15 cellular contexts compared by ENCODE assay signal in genomic region chr9:92973700-92974099, GRCh38. TPM values are rescaled to one million over a fixed set of nuclear protein-coding genes. Genes with fewer than 3 reads are reported as not detected.
DNase-seq lines count a peak whose midpoint lies in the region; ATAC-seq and TF ChIP-seq lines count a peak whose summit lies in the region.
"Had no signal": no experiment of that assay in that cellular context is flagged by ENCODE, and none has a peak within 500 bp of the region (broad histone marks: within the 10 kb centered on the region; RNA-seq: fewer than 3 reads in every experiment).

No MANE protein-coding gene starts in this region.

- peak; percentile 14 for DNase-seq in activated T-cell treated with anti-CD3 and anti-CD28 coated beads, Interleukin-2, amount 50 U/mL, for 48 hours
- DNase-seq in activated T-cell treated with anti-CD3 and anti-CD28 coated beads, Interleukin-2, amount 50 U/mL, for 4 hours = no peak
- DNase-seq in T-helper 17 cell (no peak), hepatocyte (ENCODE audit: low spot score) (no peak)
- no peak for DNase-seq in stimulated activated effector memory CD8-positive, alpha-beta T cell treated with anti-CD3 and anti-CD28 coated beads, Interleukin-12 subunit alpha, Interleukin-12 subunit beta, amount 100 ng/mL, for 72 hours (ENCODE audit: low spot score in 2 of 2)
- DNase-seq in activated effector memory CD4-positive, alpha-beta T cell treated with Interleukin-2 at 50 U/mL for 16 hours = no peak
- DNase-seq: ACHN; dorsolateral prefrontal cortex; hippocampal formation; KG1; left cardiac atrium; NCI-H446; stimulated activated naive CD4-positive, alpha-beta T cell treated with Interleukin-2 at 50 U/mL for 16 hours had no signal

- peaks cover 21% of the 10 kb centered on the region for H3K36me3 Mint-ChIP-seq in activated T-cell treated with anti-CD3 and anti-CD28 coated beads, Interleukin-2, amount 50 U/mL, for 4 hours (ENCODE audit: insufficient read depth)
- H3K36me3 Mint-ChIP-seq in T-helper 17 cell (ENCODE audit: low read depth) = peaks cover 9% of the 10 kb centered on the region
- peaks cover 82% of the 10 kb centered on the region for H3K36me3 Mint-ChIP-seq in stimulated activated effector memory CD8-positive, alpha-beta T cell treated with anti-CD3 and anti-CD28 coated beads, Interleukin-12 subunit alpha, Interleukin-12 subunit beta, amount 100 ng/mL, for 72 hours

- no peak for ATAC-seq in activated T-cell treated with anti-CD3 and anti-CD28 coated beads, Interleukin-2, amount 50 U/mL, for 4 hours
- ATAC-seq in T-helper 17 cell = no peak
- ATAC-seq in stimulated activated effector memory CD8-positive, alpha-beta T cell treated with anti-CD3 and anti-CD28 coated beads, Interleukin-12 subunit alpha, Interleukin-12 subunit beta, amount 100 ng/mL, for 72 hours = no peak
- no peak for ATAC-seq in GM21825 (IDR thresholded peaks at IDR 0.05; ENCODE audit: unreplicated experiment)
- ATAC-seq in HG02571 (IDR thresholded peaks at IDR 0.05; ENCODE audit: unreplicated experiment) = no peak

- H3K79me2 ChIP-seq in hepatocyte = no peaks in the 10 kb centered on the region

- H3K9me3 Mint-ChIP-seq in activated T-cell treated with anti-CD3 and anti-CD28 coated beads, Interleukin-2, amount 50 U/mL, for 4 hours = no peaks in the 10 kb centered on the region
- no peaks in the 10 kb centered on the region for H3K9me3 Mint-ChIP-seq in stimulated activated effector memory CD8-positive, alpha-beta T cell treated with anti-CD3 and anti-CD28 coated beads, Interleukin-12 subunit alpha, Interleukin-12 subunit beta, amount 100 ng/mL, for 72 hours

- peak overlapping the region; percentile 100 for H3K27ac Mint-ChIP-seq in T-helper 17 cell
- peak overlapping the region; percentile 88 for H3K27ac Mint-ChIP-seq in stimulated activated effector memory CD8-positive, alpha-beta T cell treated with anti-CD3 and anti-CD28 coated beads, Interleukin-12 subunit alpha, Interleukin-12 subunit beta, amount 100 ng/mL, for 72 hours

- H4K20me1 ChIP-seq in hepatocyte (ENCODE audit: insufficient read depth, poor library complexity, severe bottlenecking) = no peaks in the 10 kb centered on the region

- H3K4me1 Mint-ChIP-seq in activated T-cell treated with anti-CD3 and anti-CD28 coated beads, Interleukin-2, amount 50 U/mL, for 4 hours (ENCODE audit: low read depth) = peaks cover 86% of the 10 kb centered on the region
- peaks cover 71% of the 10 kb centered on the region for H3K4me1 Mint-ChIP-seq in T-helper 17 cell
- peaks cover 87% of the 10 kb centered on the region for H3K4me1 Mint-ChIP-seq in stimulated activated effector memory CD8-positive, alpha-beta T cell treated with anti-CD3 and anti-CD28 coated beads, Interleukin-12 subunit alpha, Interleukin-12 subunit beta, amount 100 ng/mL, for 72 hours

- no peak for TF ChIP-seq CTCF in hepatocyte (IDR thresholded peaks at IDR 0.05; ENCODE audit: poor library complexity)

- H3K9me3 ChIP-seq in T-helper 17 cell (ENCODE audit: control insufficient read depth, low read length, poor library complexity, severe bottlenecking) = no peaks in the 10 kb centered on the region
- no peaks in the 10 kb centered on the region for H3K9me3 ChIP-seq in hepatocyte (ENCODE audit: low read depth)

- no peaks in the 10 kb centered on the region for H3K27me3 Mint-ChIP-seq in activated T-cell treated with anti-CD3 and anti-CD28 coated beads, Interleukin-2, amount 50 U/mL, for 4 hours (ENCODE audit: low read depth)
- H3K27me3 Mint-ChIP-seq in T-helper 17 cell = no peaks in the 10 kb centered on the region

- H3K27me3 ChIP-seq in hepatocyte = no peaks in the 10 kb centered on the region
- H3K27me3 ChIP-seq: dorsolateral prefrontal cortex had no signal

- peak overlapping the region; percentile 53 for H3K4me2 ChIP-seq in hepatocyte

- 80% methylated on average over 7 of the region's 7 CpGs for whole genome bisulfite sequencing in hepatocyte (ENCODE audit: low lambda C conversion rate, missing lambda C conversion rate)

- no peak overlapping the region for H3K4me3 ChIP-seq in hepatocyte
- H3K4me3 ChIP-seq: dorsolateral prefrontal cortex had no signal

- H3K36me3 ChIP-seq in hepatocyte (replicated peaks; ENCODE audit: insufficient read depth, low read depth) = no peaks in the 10 kb centered on the region

- no peak overlapping the region for H3K4me3 Mint-ChIP-seq in activated T-cell treated with anti-CD3 and anti-CD28 coated beads, Interleukin-2, amount 50 U/mL, for 4 hours
- H3K4me3 Mint-ChIP-seq in T-helper 17 cell = peak overlapping the region; percentile 86
- peak overlapping the region; percentile 43 for H3K4me3 Mint-ChIP-seq in stimulated activated effector memory CD8-positive, alpha-beta T cell treated with anti-CD3 and anti-CD28 coated beads, Interleukin-12 subunit alpha, Interleukin-12 subunit beta, amount 100 ng/mL, for 72 hours

- H3K9me2 ChIP-seq in hepatocyte (replicated peaks; ENCODE audit: insufficient read depth) = no peaks in the 10 kb centered on the region

- no peak overlapping the region for H2AFZ ChIP-seq in hepatocyte

- H3K4me1 ChIP-seq in hepatocyte (ENCODE audit: insufficient read depth) = peaks cover 13% of the 10 kb centered on the region

- peak overlapping the region; percentile 92 for H3K27ac ChIP-seq in hepatocyte
- H3K27ac ChIP-seq: dorsolateral prefrontal cortex had no signal

RNA-seq across cellular contexts. Expression of gene FGD3, which starts 26.4 kb away (rescaled TPM):
- 10 to 100 TPM; 32.5 to 36.3 (median 32.6) TPM for total RNA-seq in activated T-cell treated with anti-CD3 and anti-CD28 coated beads, Interleukin-2, amount 50 U/mL, for 4 hours
- 100 to 1,000 TPM; 142 to 160 TPM for total RNA-seq in T-helper 17 cell
- total RNA-seq in hepatocyte = 5.8 and 6.3 TPM in 2 replicates
- polyA plus RNA-seq in hepatocyte = 4.1 and 6.5 TPM in 2 replicates

Comparison
In these comparisons a context has a peak if more than half of its experiments do, and no peak if none do; other contexts are left out.
1. DNase-seq: peak in activated T-cell treated with anti-CD3 and anti-CD28 coated beads, Interleukin-2, amount 50 U/mL, for 48 hours (2 of 2); none in activated T-cell treated with anti-CD3 and anti-CD28 coated beads, Interleukin-2, amount 50 U/mL, for 4 hours (single experiment), T-helper 17 cell (0 of 3), hepatocyte (single experiment), stimulated activated effector memory CD8-positive, alpha-beta T cell treated with anti-CD3 and anti-CD28 coated beads, Interleukin-12 subunit alpha, Interleukin-12 subunit beta, amount 100 ng/mL, for 72 hours (0 of 2) and activated effector memory CD4-positive, alpha-beta T cell treated with Interleukin-2 at 50 U/mL for 16 hours (single experiment).